Comparison of ENCODE assay signal across 16 cellular contexts in the genomic region with DNA sequence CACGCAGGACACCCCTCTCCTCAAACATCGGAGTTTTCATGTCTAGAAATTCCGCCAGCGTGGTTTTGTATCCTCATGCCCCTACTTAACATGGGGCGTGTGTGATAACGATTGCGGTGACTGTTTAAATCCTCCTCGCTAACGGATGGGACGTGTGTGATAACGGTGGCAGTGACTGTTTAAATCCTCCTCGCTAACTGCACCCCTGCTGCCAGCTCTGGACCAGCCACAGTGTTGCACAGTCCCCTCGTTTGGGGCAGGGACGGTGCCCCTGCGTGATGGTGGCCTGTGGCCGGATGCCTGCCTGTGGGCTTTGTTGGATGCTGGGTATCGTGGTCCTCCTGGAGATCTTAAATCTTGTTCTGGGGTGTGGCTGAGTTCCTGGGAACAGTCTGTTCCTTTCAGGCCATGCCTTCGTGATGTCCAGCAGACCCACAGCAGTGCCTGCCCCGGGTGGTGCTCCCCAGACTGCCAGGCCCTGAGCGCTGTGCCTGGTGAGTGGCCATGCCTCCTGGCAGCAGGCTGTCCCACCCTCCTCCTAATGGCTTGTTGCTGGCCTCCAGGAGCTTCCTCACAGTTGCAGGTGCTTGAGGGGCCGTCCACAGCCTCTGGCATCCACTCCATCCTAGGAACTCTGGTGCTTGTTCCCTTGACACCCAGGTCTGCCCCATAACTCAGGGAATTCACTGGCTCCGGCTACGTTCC.
DNase-seq lines count a peak whose midpoint lies in the region; ATAC-seq, FAIRE-seq and TF ChIP-seq lines count a peak whose summit lies in the region.
"Had no signal": no experiment of that assay in that cellular context is flagged by ENCODE, and none has a peak within 500 bp of the region (broad histone marks: within the 10 kb centered on the region; RNA-seq: fewer than 3 reads in every experiment).

No MANE protein-coding gene starts in this region.

- H3K4ac ChIP-seq in neuronal stem cell (ENCODE audit: low read length): no peak overlapping the region

- H3K4me2 ChIP-seq in neuronal stem cell (ENCODE audit: insufficient read depth, low read length, poor library complexity, severe bottlenecking): no peak overlapping the region

- no peak for TF ChIP-seq CTCF in esophagus muscularis mucosa (IDR thresholded peaks at IDR 0.05)

- no peak overlapping the region for H3K27ac ChIP-seq in neuronal stem cell (replicated peaks; ENCODE audit: low read length)
- H3K27ac ChIP-seq in esophagus muscularis mucosa (replicated peaks in 1 of 4): no peak overlapping the region
- H3K27ac ChIP-seq: 22Rv1 had no signal

- H3K9ac ChIP-seq in neuronal stem cell (ENCODE audit: low read depth, low read length, poor library complexity): peak overlapping the region; percentile 72

- H3K79me1 ChIP-seq in neuronal stem cell (ENCODE audit: low read depth, low read length): peaks cover 2% of the 10 kb centered on the region

- H3K23ac ChIP-seq in neuronal stem cell (ENCODE audit: low read depth, low read length, poor library complexity): peak overlapping the region; percentile 69

- intact Hi-C loops in cardiac septum (cut with DNase I) (no loop called here), left cardiac atrium (cut with DNase I) (no loop called here), esophagus muscularis mucosa (cut with DNase I) (no loop called here)

- peak; percentile 66 for DNase-seq in cardiac septum (ENCODE audit: low spot score)
- no peak for DNase-seq in left cardiac atrium
- peak; percentile 42 for DNase-seq in islet precursor cell
- no peak for DNase-seq in neuronal stem cell (ENCODE audit: low spot score)
- no peak for DNase-seq in urothelium cell line (ENCODE audit: low spot score)
- DNase-seq in NCI-H1105 treated with DMSO at 0.1 percent for 48 hours (lab: John Stamatoyannopoulos, UW): no peak
- no peak for DNase-seq in esophagus muscularis mucosa (ENCODE audit: extremely low spot score)
- no peak for DNase-seq in activated CD4-positive, alpha-beta T cell treated with anti-CD3 and anti-CD28 coated beads for 4 hours
- DNase-seq: CD8-positive, alpha-beta memory T cell; DMS53; GF-D8; GOT3; H9 had no signal

- TF ChIP-seq EP300 in esophagus muscularis mucosa (IDR thresholded peaks at IDR 0.05): no peak

- no peak overlapping the region for H4K8ac ChIP-seq in neuronal stem cell (ENCODE audit: low read depth, low read length)

- no peak overlapping the region for H4K91ac ChIP-seq in neuronal stem cell (ENCODE audit: low read depth, low read length, poor library complexity)

- H3K14ac ChIP-seq in neuronal stem cell (ENCODE audit: low read length): no peak overlapping the region

- H3K27me3 ChIP-seq in neuronal stem cell (ENCODE audit: control insufficient read depth in 3 of 3, insufficient read depth in 3 of 3, low read depth in 1 of 3, low read length in 3 of 3): no peaks in the 10 kb centered on the region
- H3K27me3 ChIP-seq in esophagus muscularis mucosa: no peaks in the 10 kb centered on the region

- ATAC-seq in left cardiac atrium: no peak

- peak overlapping the region; percentile 59 for H2BK5ac ChIP-seq in neuronal stem cell (ENCODE audit: low read length)

- H3K9me3 ChIP-seq in neuronal stem cell (replicated peaks in 1 of 2; ENCODE audit: control insufficient read depth in 2 of 2, insufficient read depth in 1 of 2, low read depth in 1 of 2, low read length in 2 of 2) (peaks cover 2 to 4% of the 10 kb centered on the region in 2 donors), esophagus muscularis mucosa (peaks cover 0 to 12% (median 6%) of the 10 kb centered on the region in 4 donors)

- no CpG with 5 or more reads among the region's 23 CpGs for whole genome bisulfite sequencing in neuronal stem cell (ENCODE audit: extremely low coverage in 2 of 2, insufficient read length in 2 of 2, insufficient replicate concordance in 1 of 2), 2 donors
- 92% methylated on average over 22 of the region's 23 CpGs for WGBS in esophagus muscularis mucosa

- no peak overlapping the region for H3K18ac ChIP-seq in neuronal stem cell (ENCODE audit: low read length)

- H3K4me1 ChIP-seq in neuronal stem cell (ENCODE audit: control insufficient read depth in 2 of 2, insufficient read depth in 1 of 2, low read depth in 1 of 2, low read length in 2 of 2) (peaks cover 4 to 6% of the 10 kb centered on the region in 2 donors), esophagus muscularis mucosa (peaks cover 0 to 3% (median 0%) of the 10 kb centered on the region in 4 donors)

- peaks cover 23 to 40% of the 10 kb centered on the region in 2 donors for H3K36me3 ChIP-seq in neuronal stem cell (replicated peaks in 1 of 2; ENCODE audit: control insufficient read depth in 2 of 2, insufficient read depth in 2 of 2, low read length in 2 of 2)
- H3K36me3 ChIP-seq in esophagus muscularis mucosa: peaks cover 8 to 70% (median 48%) of the 10 kb centered on the region in 4 donors

- no peak overlapping the region for H3K4me3 ChIP-seq in neuronal stem cell (ENCODE audit: low read length in 2 of 2)
- H3K4me3 ChIP-seq in esophagus muscularis mucosa: no peak overlapping the region

- H2BK12ac ChIP-seq in neuronal stem cell (ENCODE audit: low read length): no peak overlapping the region

- no peak overlapping the region for H2AFZ ChIP-seq in neuronal stem cell (ENCODE audit: low read length)

- TF ChIP-seq POLR2A in esophagus muscularis mucosa (IDR thresholded peaks at IDR 0.05; ENCODE audit: low read depth): no peak

- H2BK15ac ChIP-seq in neuronal stem cell (ENCODE audit: low read length): no peak overlapping the region

- FAIRE-seq in urothelium cell line (lab: Jason Lieb, UNC): peak; percentile 59
- FAIRE-seq: GM18507, GM19239 had no signal

- no peak overlapping the region for H2AK5ac ChIP-seq in neuronal stem cell (ENCODE audit: low read depth, low read length)

- no peak overlapping the region for H2BK120ac ChIP-seq in neuronal stem cell (ENCODE audit: low read depth, low read length)

Comparison
In these comparisons a context has a peak if more than half of its experiments do, and no peak if none do; other contexts are left out.
1. DNase-seq: peak in cardiac septum (single experiment) and islet precursor cell (single experiment); none in left cardiac atrium (single experiment), neuronal stem cell (single experiment), urothelium cell line (single experiment), NCI-H1105 treated with DMSO at 0.1 percent for 48 hours (single experiment), esophagus muscularis mucosa (single experiment) and activated CD4-positive, alpha-beta T cell treated with anti-CD3 and anti-CD28 coated beads for 4 hours (0 of 2).